In the genomic region with DNA sequence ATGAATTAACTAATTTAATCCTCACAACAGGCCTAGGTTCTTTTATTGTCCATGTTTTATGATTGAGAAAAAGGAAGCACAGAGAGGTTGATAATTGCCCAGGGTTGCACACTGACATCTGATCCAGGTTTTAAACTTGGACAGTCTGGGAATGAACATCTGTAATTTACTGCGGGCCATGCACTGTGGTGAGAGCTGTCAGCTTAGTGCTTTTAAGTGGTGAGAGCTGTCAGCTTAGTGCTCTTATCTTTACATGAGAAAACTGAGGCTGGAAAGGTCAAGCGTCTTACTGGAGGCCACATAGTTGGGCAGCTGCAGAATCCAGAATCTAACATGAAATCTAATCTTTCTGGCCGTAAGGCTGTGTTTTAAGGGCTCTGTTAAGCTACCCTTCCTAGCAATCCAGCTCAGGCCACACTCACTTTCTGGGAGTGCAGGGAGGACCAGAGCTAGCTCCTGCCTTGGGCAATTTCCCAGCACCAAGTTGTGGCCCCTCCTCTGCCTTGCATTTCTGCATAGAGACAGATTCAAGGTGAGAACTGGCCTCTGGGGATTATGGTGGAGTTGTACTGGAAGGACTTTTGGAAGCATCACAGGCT, we compare ENCODE assay signal across 15 cellular contexts.
DNase-seq lines count a peak whose midpoint lies in the region; ATAC-seq, FAIRE-seq and TF ChIP-seq lines count a peak whose summit lies in the region.
"Had no signal": no experiment of that assay in that cellular context is flagged by ENCODE, and none has a peak within 500 bp of the region (broad histone marks: within the 10 kb centered on the region; RNA-seq: fewer than 3 reads in every experiment).

No MANE protein-coding gene starts in this region.

- no peak overlapping the region for H3K18ac ChIP-seq in mesendoderm (ENCODE audit: low read length)

- no peaks in the 10 kb centered on the region for H4K20me1 ChIP-seq in GM23338 (replicated peaks; ENCODE audit: insufficient read depth)

- TF ChIP-seq CTCF in GM23338 (conservative IDR thresholded peaks at IDR 0.05; ENCODE audit: low read depth in 2 of 2) (no peak), WERI-Rb-1 (IDR thresholded peaks at IDR 0.05; ENCODE audit: low read depth, low read length) (no peak), cardiac muscle cell (IDR thresholded peaks at IDR 0.05; ENCODE audit: low read depth, low read length) (no peak)

- no peak overlapping the region for H3K4me2 ChIP-seq in GM23338
- H3K4me2 ChIP-seq in mesendoderm (ENCODE audit: low read length), result no peak overlapping the region
- H3K4me2 ChIP-seq: A549 had no signal

- no peak overlapping the region for H2BK5ac ChIP-seq in mesendoderm (ENCODE audit: low read length)

- peaks cover 3% of the 10 kb centered on the region for H3K27me3 Mint-ChIP-seq in GM23338 (ENCODE audit: insufficient read depth, low read depth, poor library complexity)

- H3K36me3 ChIP-seq in GM23338 (ENCODE audit: insufficient read depth) (no peaks in the 10 kb centered on the region), WERI-Rb-1 (no peaks in the 10 kb centered on the region), cardiac muscle cell (no peaks in the 10 kb centered on the region), mesendoderm (ENCODE audit: control insufficient read depth, insufficient read depth, low read length) (no peaks in the 10 kb centered on the region), small intestine (ENCODE audit: control insufficient read depth in 2 of 2, insufficient read depth in 2 of 2, low read length in 2 of 2) (no peaks in the 10 kb centered on the region)

- no peaks in the 10 kb centered on the region for H3K79me1 ChIP-seq in mesendoderm (ENCODE audit: low read length)

- H2AK5ac ChIP-seq in mesendoderm (ENCODE audit: low read length), result no peak overlapping the region

- H3K4me3 Mint-ChIP-seq in GM23338, result no peak overlapping the region

- no peak overlapping the region for H2BK15ac ChIP-seq in mesendoderm (replicated peaks; ENCODE audit: low read depth)

- DNase-seq in GM23338 (ENCODE audit: low spot score) (no peak), WERI-Rb-1 (peak; percentile 77), cardiac muscle cell (ENCODE audit: low read depth in 1 of 2, low spot score in 1 of 2) (peak in 1 of 2 donors; percentile 87), mesendoderm (peak; percentile 82), H54 (ENCODE audit: insufficient read length, low spot score) (no peak), small intestine (no peak)
- DNase-seq: EL, NCI-H1436 treated with DMSO at 0.1 percent for 48 hours, NCI-H2081 treated with DMSO at 0.1 percent for 48 hours, NCI-H2227 treated with DMSO at 0.1 percent for 48 hours, NCI-H526 had no signal

- no peaks in the 10 kb centered on the region for H3F3A ChIP-seq in GM23338 (replicated peaks; ENCODE audit: low read depth)

- peaks cover 41% of the 10 kb centered on the region for H3K4me1 ChIP-seq in GM23338 (ENCODE audit: insufficient read depth)
- H3K4me1 ChIP-seq in cardiac muscle cell (ENCODE audit: low read depth), result peaks cover 83% of the 10 kb centered on the region
- peaks cover 12% of the 10 kb centered on the region for H3K4me1 ChIP-seq in mesendoderm (ENCODE audit: control insufficient read depth, low read depth, low read length)
- H3K4me1 ChIP-seq in small intestine (ENCODE audit: control insufficient read depth in 2 of 2, insufficient read depth in 1 of 2, low read depth in 1 of 2, low read length in 1 of 2), result no peaks in the 10 kb centered on the region
- H3K4me1 ChIP-seq: A549 had no signal

- H3K23ac ChIP-seq in mesendoderm (ENCODE audit: low read length), result no peak overlapping the region

- H3K27me3 ChIP-seq in GM23338 (ENCODE audit: insufficient read depth) (no peaks in the 10 kb centered on the region), WERI-Rb-1 (ENCODE audit: insufficient read depth, low read depth, severe bottlenecking) (no peaks in the 10 kb centered on the region), cardiac muscle cell (no peaks in the 10 kb centered on the region), mesendoderm (ENCODE audit: insufficient read depth, low read length, poor library complexity) (no peaks in the 10 kb centered on the region), small intestine (ENCODE audit: control insufficient read depth in 2 of 2, insufficient read depth in 2 of 2, low read length in 2 of 2) (no peaks in the 10 kb centered on the region)

- no peak overlapping the region for H2AFZ ChIP-seq in GM23338

- no peaks in the 10 kb centered on the region for H3K9me3 ChIP-seq in WERI-Rb-1 (ENCODE audit: severe bottlenecking)
- H3K9me3 ChIP-seq in cardiac muscle cell (ENCODE audit: low read depth), result no peaks in the 10 kb centered on the region
- no peaks in the 10 kb centered on the region for H3K9me3 ChIP-seq in small intestine (ENCODE audit: control insufficient read depth, low read depth)
- H3K9me3 ChIP-seq: A549 had no signal

- H3K79me2 ChIP-seq in GM23338 (replicated peaks; ENCODE audit: insufficient read depth), result no peaks in the 10 kb centered on the region
- H3K79me2 ChIP-seq in mesendoderm (ENCODE audit: control insufficient read depth, insufficient read depth, low read length), result no peaks in the 10 kb centered on the region

- H3K36me3 Mint-ChIP-seq in GM23338 (ENCODE audit: low read depth), result no peaks in the 10 kb centered on the region

- H3K4ac ChIP-seq in mesendoderm (ENCODE audit: low read depth, low read length), result no peak overlapping the region

- no peak overlapping the region for H3K9ac ChIP-seq in mesendoderm (ENCODE audit: low read length)

- H3K4me3 ChIP-seq in GM23338 (no peak overlapping the region), WERI-Rb-1 (ENCODE audit: low read depth, low read length) (no peak overlapping the region), cardiac muscle cell (no peak overlapping the region), mesendoderm (ENCODE audit: low read length) (no peak overlapping the region), small intestine (ENCODE audit: low read depth in 1 of 2, low read length in 2 of 2) (no peak overlapping the region)
- H3K4me3 ChIP-seq: A549 had no signal

- FAIRE-seq in H54 (lab: Jason Lieb, UNC) (no peak), small intestine (lab: Jason Lieb, UNC) (no peak)
- FAIRE-seq: A549, GM18507 had no signal

- H3K27ac ChIP-seq in GM23338 (ENCODE audit: low read depth) (no peak overlapping the region), WERI-Rb-1 (no peak overlapping the region), cardiac muscle cell (peak overlapping the region; percentile 90), mesendoderm (ENCODE audit: low read depth, low read length) (no peak overlapping the region), small intestine (ENCODE audit: low read depth in 1 of 2, low read length in 1 of 2) (no peak overlapping the region)
- H3K27ac ChIP-seq: A549, C4-2B had no signal

- peaks cover 52% of the 10 kb centered on the region for H3K4me1 Mint-ChIP-seq in GM23338

- no peaks in the 10 kb centered on the region for H3K9me2 ChIP-seq in GM23338 (ENCODE audit: insufficient read depth)

- no peak overlapping the region for H4K8ac ChIP-seq in mesendoderm (ENCODE audit: low read depth, low read length)

- H3K27ac Mint-ChIP-seq in GM23338, result no peak overlapping the region

- no peak for TF ChIP-seq POLR2A in H54 (IDR thresholded peaks at IDR 0.05; ENCODE audit: low read depth, low read length)

- H4K5ac ChIP-seq in mesendoderm (ENCODE audit: low read length), result no peak overlapping the region

- H2BK120ac ChIP-seq in mesendoderm (ENCODE audit: low read depth, low read length), result no peak overlapping the region

- H3K9me3 Mint-ChIP-seq in GM23338, result no peaks in the 10 kb centered on the region

- peak; percentile 39; the same call in 2 of the 3 replicates for ATAC-seq in GM23338
- no peak for ATAC-seq in HG03045 (IDR thresholded peaks at IDR 0.05; ENCODE audit: unreplicated experiment)
- ATAC-seq: A549 had no signal

- no CpG with 5 or more reads among the region's 3 CpGs for WGBS in mesendoderm (ENCODE audit: extremely low coverage, insufficient coverage, low lambda C conversion rate)
- 32 to 54% (median 48%) methylated on average over 3 of the region's 3 CpGs for WGBS in small intestine, 3 donors

- H3K56ac ChIP-seq in mesendoderm (ENCODE audit: low read length), result no peak overlapping the region

TF ChIP-seq in GM23338, 12 proteins besides CTCF, POLR2A, EP300 and RAD21 (continues in another document):
- TF ChIP-seq, protein P1, sequence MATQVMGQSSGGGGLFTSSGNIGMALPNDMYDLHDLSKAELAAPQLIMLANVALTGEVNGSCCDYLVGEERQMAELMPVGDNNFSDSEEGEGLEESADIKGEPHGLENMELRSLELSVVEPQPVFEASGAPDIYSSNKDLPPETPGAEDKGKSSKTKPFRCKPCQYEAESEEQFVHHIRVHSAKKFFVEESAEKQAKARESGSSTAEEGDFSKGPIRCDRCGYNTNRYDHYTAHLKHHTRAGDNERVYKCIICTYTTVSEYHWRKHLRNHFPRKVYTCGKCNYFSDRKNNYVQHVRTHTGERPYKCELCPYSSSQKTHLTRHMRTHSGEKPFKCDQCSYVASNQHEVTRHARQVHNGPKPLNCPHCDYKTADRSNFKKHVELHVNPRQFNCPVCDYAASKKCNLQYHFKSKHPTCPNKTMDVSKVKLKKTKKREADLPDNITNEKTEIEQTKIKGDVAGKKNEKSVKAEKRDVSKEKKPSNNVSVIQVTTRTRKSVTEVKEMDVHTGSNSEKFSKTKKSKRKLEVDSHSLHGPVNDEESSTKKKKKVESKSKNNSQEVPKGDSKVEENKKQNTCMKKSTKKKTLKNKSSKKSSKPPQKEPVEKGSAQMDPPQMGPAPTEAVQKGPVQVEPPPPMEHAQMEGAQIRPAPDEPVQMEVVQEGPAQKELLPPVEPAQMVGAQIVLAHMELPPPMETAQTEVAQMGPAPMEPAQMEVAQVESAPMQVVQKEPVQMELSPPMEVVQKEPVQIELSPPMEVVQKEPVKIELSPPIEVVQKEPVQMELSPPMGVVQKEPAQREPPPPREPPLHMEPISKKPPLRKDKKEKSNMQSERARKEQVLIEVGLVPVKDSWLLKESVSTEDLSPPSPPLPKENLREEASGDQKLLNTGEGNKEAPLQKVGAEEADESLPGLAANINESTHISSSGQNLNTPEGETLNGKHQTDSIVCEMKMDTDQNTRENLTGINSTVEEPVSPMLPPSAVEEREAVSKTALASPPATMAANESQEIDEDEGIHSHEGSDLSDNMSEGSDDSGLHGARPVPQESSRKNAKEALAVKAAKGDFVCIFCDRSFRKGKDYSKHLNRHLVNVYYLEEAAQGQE (IDR thresholded peaks at IDR 0.05; ENCODE audit: unreplicated experiment), result no peak
- TF ChIP-seq JUNB (IDR thresholded peaks at IDR 0.05; ENCODE audit: unreplicated experiment), result no peak

Comparison
In these comparisons a context has a peak if more than half of its experiments do, and no peak if none do; other contexts are left out.
1. DNase-seq: peak in WERI-Rb-1 (single experiment) and mesendoderm (single experiment); none in GM23338 (single experiment), H54 (single experiment) and small intestine (single experiment).